Comparison of ENCODE assay signal across 9 cellular contexts in the genomic region with DNA sequence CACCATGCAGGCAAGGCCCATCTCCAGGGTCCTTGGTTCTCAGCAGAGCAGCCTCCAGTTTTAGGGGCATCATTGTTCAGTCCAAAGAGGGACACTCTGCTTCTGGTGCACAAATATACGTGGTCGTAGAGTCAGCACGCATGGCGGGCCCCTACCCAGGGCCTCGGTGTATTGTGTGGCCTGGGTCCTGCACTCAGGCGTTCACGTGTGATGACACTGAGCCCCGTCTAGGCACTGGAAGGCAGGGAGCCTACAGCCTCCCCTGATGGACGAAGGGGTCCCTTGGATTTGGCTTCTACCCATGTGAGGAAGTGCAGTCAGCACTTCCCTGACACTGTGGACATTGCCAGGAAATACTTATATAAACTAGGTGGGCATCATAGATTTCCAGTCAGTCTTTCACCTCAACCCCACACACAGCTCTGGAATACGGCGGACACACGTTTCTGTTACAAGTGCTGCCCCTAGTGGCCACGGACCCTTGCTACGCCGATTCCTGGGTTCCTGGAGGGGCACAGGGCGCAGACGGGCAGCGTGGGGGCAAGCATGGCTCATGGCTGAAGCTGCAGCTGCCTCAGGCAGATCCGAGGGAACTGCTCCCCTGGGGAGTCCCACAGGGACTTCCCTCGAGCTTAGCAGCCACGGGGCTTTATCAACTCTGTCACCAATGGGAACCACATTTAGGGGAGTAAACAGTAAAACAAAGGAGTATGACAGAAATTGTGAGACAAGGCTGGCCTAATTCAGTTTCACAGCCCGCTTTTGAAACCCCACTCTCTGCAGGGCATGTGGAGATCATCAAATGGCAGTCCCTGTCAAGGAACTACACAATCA. TPM values are rescaled to one million over a fixed set of nuclear protein-coding genes. Genes with fewer than 3 reads are reported as not detected.
DNase-seq lines count a peak whose midpoint lies in the region; ATAC-seq and TF ChIP-seq lines count a peak whose summit lies in the region.
"Had no signal": no experiment of that assay in that cellular context is flagged by ENCODE, and none has a peak within 500 bp of the region (broad histone marks: within the 10 kb centered on the region; RNA-seq: fewer than 3 reads in every experiment).

No MANE protein-coding gene starts in this region.

- no peak for DNase-seq in AG09319 (ENCODE audit: extremely low read depth, low read depth)
- peak; percentile 1 for DNase-seq in NCI-H82 treated with DMSO at 0.1 percent for 48 hours (lab: John Stamatoyannopoulos, UW; ENCODE audit: unreplicated experiment)
- no peak for DNase-seq in foreskin keratinocyte
- DNase-seq in posterior cingulate gyrus = no peak
- DNase-seq in DMS153 (lab: John Stamatoyannopoulos, UW) = no peak
- DNase-seq in NCI-H1048 (lab: John Stamatoyannopoulos, UW) = no peak

- TF ChIP-seq CTCF in AG09319 (IDR thresholded peaks at IDR 0.05; ENCODE audit: low read depth, low read length) (peak; percentile 44), foreskin keratinocyte (conservative IDR thresholded peaks at IDR 0.05) (peak; percentile 57)

- no peaks in the 10 kb centered on the region for H3K27me3 ChIP-seq in foreskin keratinocyte

- no peaks in the 10 kb centered on the region for H3K4me1 ChIP-seq in foreskin keratinocyte

- H3K27ac ChIP-seq in foreskin keratinocyte = no peak overlapping the region
- H3K27ac ChIP-seq: HL-60 had no signal

- ATAC-seq in GM18907 (IDR thresholded peaks at IDR 0.05; ENCODE audit: unreplicated experiment) (peak; percentile 51), foreskin keratinocyte (no peak), HG02763 (IDR thresholded peaks at IDR 0.05; ENCODE audit: unreplicated experiment) (no peak)

- intact Hi-C loops in posterior cingulate gyrus (cut with DNase I) = no loop called here

RNA-seq across cellular contexts. Expression of gene AIFM2, which starts 25.4 kb away (rescaled TPM):
- 2.7 and 2.8 TPM in 2 replicates for total RNA-seq in foreskin keratinocyte
- polyA plus RNA-seq in foreskin keratinocyte = 3.7 and 3.9 TPM in 2 replicates

RNA-seq across cellular contexts. Expression of gene TYSND1, which starts 39.3 kb away (rescaled TPM):
- 12.2 and 12.3 TPM in 2 replicates for total RNA-seq in foreskin keratinocyte
- polyA plus RNA-seq in foreskin keratinocyte = 11.6 and 12.0 TPM in 2 replicates

RNA-seq across cellular contexts. Expression of gene MACROH2A2, which starts 54.5 kb away (rescaled TPM):
- 33.9 and 35.6 TPM in 2 replicates for total RNA-seq in foreskin keratinocyte
- polyA plus RNA-seq in foreskin keratinocyte = 35.2 and 35.6 TPM in 2 replicates
